8 cellular contexts compared by ENCODE assay signal in the genomic region with DNA sequence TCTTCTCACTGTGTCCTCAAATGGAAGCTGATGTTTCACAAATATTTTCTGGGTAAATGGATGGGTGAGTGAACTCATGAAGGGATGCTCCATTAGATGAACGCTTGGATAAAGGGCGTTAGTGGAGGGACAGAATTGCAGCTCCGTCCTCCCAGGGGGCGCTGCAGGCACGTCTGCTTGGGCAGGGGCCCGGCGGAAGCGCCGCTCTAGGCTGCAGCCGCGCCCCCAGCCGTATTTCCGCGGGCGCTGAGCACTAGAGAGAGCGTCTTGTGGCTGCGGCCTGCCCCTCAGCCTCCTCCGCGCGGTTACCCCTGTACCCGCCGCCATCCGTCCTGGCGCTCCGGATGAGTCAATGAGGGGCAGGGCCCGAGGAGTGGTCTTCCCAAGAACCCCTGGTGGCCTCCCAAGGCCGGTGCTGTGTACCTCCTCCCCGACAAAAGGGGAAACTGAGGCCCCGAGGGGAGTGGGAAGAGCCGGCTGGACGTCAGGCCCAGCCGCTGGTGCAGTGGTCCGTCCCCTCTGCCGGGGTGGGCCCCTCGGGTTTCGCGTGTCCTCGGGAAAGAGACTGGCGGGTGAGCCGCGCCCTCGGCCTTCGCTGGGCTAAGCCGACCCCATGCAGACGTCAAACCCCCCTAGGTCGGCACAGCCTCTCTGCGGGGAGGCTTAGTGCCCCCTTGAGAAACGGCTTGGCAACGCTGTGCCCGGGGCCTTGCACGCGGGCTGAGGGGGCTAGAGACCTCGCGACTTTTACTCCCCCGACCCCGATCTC. TPM values are rescaled to one million over a fixed set of nuclear protein-coding genes. Genes with fewer than 3 reads are reported as not detected.
DNase-seq lines count a peak whose midpoint lies in the region; TF ChIP-seq lines count a peak whose summit lies in the region.

No MANE protein-coding gene starts in this region.

- H3K4me1 Mint-ChIP-seq in HFFc6 (ENCODE audit: low read depth), result peaks cover 62% of the 10 kb centered on the region
- peaks cover 26% of the 10 kb centered on the region for H3K4me1 Mint-ChIP-seq in activated naive CD4-positive, alpha-beta T cell treated with anti-CD3 and anti-CD28 coated beads, Interleukin-2, amount 10 ng/mL, durations not matched to agents 7 days and 5 days

- DNase-seq in GM06990 (ENCODE audit: extremely low read depth, insufficient read length) (peak; percentile 90), HFFc6 (peak; percentile 84), NB4 (ENCODE audit: low read depth) (peak; percentile 98), SK-MEL-5 (ENCODE audit: low read depth, low spot score) (peak; percentile 91), globus pallidus (ENCODE audit: low spot score) (peak; percentile 84), non-pigmented ciliary epithelial cell (ENCODE audit: low read depth) (peak; percentile 68), substantia nigra (lab: John Stamatoyannopoulos, UW) (peak in 48 of 49 donors; percentile 18 to 93 (median 76))
- peak; percentile 93 for DNase-seq in activated naive CD4-positive, alpha-beta T cell treated with anti-CD3 and anti-CD28 coated beads, Interleukin-2, amount 10 ng/mL, durations not matched to agents 7 days and 5 days

- no peaks in the 10 kb centered on the region for H3K27me3 ChIP-seq in GM06990 (replicated peaks; ENCODE audit: control insufficient read depth, insufficient read depth, low read length)

- H3K36me3 ChIP-seq in GM06990 (ENCODE audit: control insufficient read depth, insufficient read depth, low read length), result peaks cover 6% of the 10 kb centered on the region

- H3K27ac ChIP-seq in substantia nigra (ENCODE audit: low read depth, low read length, poor library complexity, severe bottlenecking), result peak overlapping the region; percentile 76

- in situ Hi-C loops in SK-MEL-5 (cut with HindIII; ENCODE audit: low pct_unique_long_range_greater_than_20kb, low sequenced_read_pairs), result no loop called here

- H3K27me3 Mint-ChIP-seq in HFFc6 (ENCODE audit: insufficient read depth), result peaks cover 8% of the 10 kb centered on the region
- H3K27me3 Mint-ChIP-seq in activated naive CD4-positive, alpha-beta T cell treated with anti-CD3 and anti-CD28 coated beads, Interleukin-2, amount 10 ng/mL, durations not matched to agents 7 days and 5 days, result peaks cover 16% of the 10 kb centered on the region

- H3K36me3 Mint-ChIP-seq in HFFc6 (ENCODE audit: low read depth), result peaks cover 35% of the 10 kb centered on the region
- peaks cover 25% of the 10 kb centered on the region for H3K36me3 Mint-ChIP-seq in activated naive CD4-positive, alpha-beta T cell treated with anti-CD3 and anti-CD28 coated beads, Interleukin-2, amount 10 ng/mL, durations not matched to agents 7 days and 5 days

- peak overlapping the region; percentile 81 for H3K4me3 Mint-ChIP-seq in HFFc6
- peak overlapping the region; percentile 79 for H3K4me3 Mint-ChIP-seq in activated naive CD4-positive, alpha-beta T cell treated with anti-CD3 and anti-CD28 coated beads, Interleukin-2, amount 10 ng/mL, durations not matched to agents 7 days and 5 days

- H3K27ac Mint-ChIP-seq in HFFc6, result peak overlapping the region; percentile 71
- H3K27ac Mint-ChIP-seq in activated naive CD4-positive, alpha-beta T cell treated with anti-CD3 and anti-CD28 coated beads, Interleukin-2, amount 10 ng/mL, durations not matched to agents 7 days and 5 days, result peak overlapping the region; percentile 81

- CTCF ChIA-PET in activated naive CD4-positive, alpha-beta T cell treated with anti-CD3 and anti-CD28 coated beads, Interleukin-2, amount 10 ng/mL, durations not matched to agents 7 days and 5 days (lab: Charles Lee), result interaction anchor here (0.5 to 3.7 kb wide), 9 partner anchors 8 to 749 kb away, joined by 3 to 69 read pairs (median 3); a partner anchor contains a TSS

- TF ChIP-seq POLR2A in NB4 (IDR thresholded peaks at IDR 0.05; ENCODE audit: extremely low read depth, insufficient read length), result peak; percentile 97

- peak overlapping the region; percentile 74 for H3K4me3 ChIP-seq in GM06990 (replicated peaks; ENCODE audit: low read depth, low read length)
- H3K4me3 ChIP-seq in NB4 (ENCODE audit: low read depth, low read length), result peak overlapping the region; percentile 87

- TF ChIP-seq CTCF in GM06990 (IDR thresholded peaks at IDR 0.05; ENCODE audit: insufficient read depth, low read length, poor library complexity, severe bottlenecking) (peak; percentile 95), HFFc6 (IDR thresholded peaks at IDR 0.05) (peak; percentile 93), NB4 (IDR thresholded peaks at IDR 0.05; ENCODE audit: low read depth, low read length) (peak; percentile 88)

- no peaks in the 10 kb centered on the region for H3K9me3 Mint-ChIP-seq in HFFc6
- H3K9me3 Mint-ChIP-seq in activated naive CD4-positive, alpha-beta T cell treated with anti-CD3 and anti-CD28 coated beads, Interleukin-2, amount 10 ng/mL, durations not matched to agents 7 days and 5 days, result no peaks in the 10 kb centered on the region

RNA-seq across cellular contexts. Expression of a gene that starts 11.5 kb away (rescaled TPM):
- 10 to 100 TPM; 29.6 to 45.4 (median 32.0) TPM for total RNA-seq in HFFc6 (2021; fragmentation: NEBNext Ultra II Directional; extraction: Animal tissue kit (Norgen Biotek cat#: 25700))
- 14.6 and 17.3 TPM in 2 replicates for total RNA-seq in SK-MEL-5 (2014; rRNA removed; shearing (Covaris generic))
- 17.9 and 22.2 TPM in 2 replicates for polyA plus RNA-seq in SK-MEL-5 (2015; cell fraction: cytosol; rRNA removed)
- polyA plus RNA-seq in SK-MEL-5 (2015; cell fraction: nucleus; rRNA removed), result 210 and 231 TPM in 2 replicates

RNA-seq across cellular contexts. Expression of a gene that starts 26.0 kb away (rescaled TPM):
- 10 to 100 TPM; 23.4 to 29.5 (median 26.7) TPM for total RNA-seq in HFFc6 (2021; fragmentation: NEBNext Ultra II Directional; extraction: Animal tissue kit (Norgen Biotek cat#: 25700))
- 20.1 and 21.2 TPM in 2 replicates for total RNA-seq in SK-MEL-5 (2014; rRNA removed; shearing (Covaris generic))
- polyA plus RNA-seq in SK-MEL-5 (2015; cell fraction: cytosol; rRNA removed), result 20.5 and 27.4 TPM in 2 replicates
- 78.1 and 81.2 TPM in 2 replicates for polyA plus RNA-seq in SK-MEL-5 (2015; cell fraction: nucleus; rRNA removed)

Comparison
In these comparisons a context has a peak if more than half of its experiments do, and no peak if none do; other contexts are left out.
1. Peak in every context shown above with its lines: DNase-seq, H3K4me3 ChIP-seq and H3K27ac ChIP-seq.